22 cellular contexts compared by ENCODE assay signal in the genomic region with DNA sequence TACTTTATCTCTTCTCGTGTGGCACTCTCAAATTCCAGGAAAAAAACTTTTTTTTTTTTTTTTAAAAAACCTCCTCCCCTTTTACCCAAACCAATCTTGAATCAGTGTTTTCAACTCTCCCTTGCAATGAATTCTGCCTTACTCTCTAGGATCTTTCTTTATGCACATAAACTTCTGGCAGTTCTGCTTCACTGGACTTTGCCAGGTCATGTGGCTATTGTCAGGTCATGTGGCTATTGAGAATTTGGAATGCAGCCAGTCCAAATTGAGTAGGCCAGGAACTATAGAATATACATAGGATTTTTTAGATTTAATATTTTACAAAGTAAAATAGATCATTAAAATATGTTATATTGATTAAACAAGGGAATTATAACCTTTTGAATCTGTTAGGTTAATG.
DNase-seq lines count a peak whose midpoint lies in the region; ATAC-seq, FAIRE-seq and TF ChIP-seq lines count a peak whose summit lies in the region.
"Had no signal": no experiment of that assay in that cellular context is flagged by ENCODE, and none has a peak within 500 bp of the region (broad histone marks: within the 10 kb centered on the region; RNA-seq: fewer than 3 reads in every experiment).

No MANE protein-coding gene starts in this region.

- DNase-seq in OCI-M1 (lab: John Stamatoyannopoulos, UW) (peak; percentile 65), kidney tubule cell (ENCODE audit: low spot score) (peak; percentile 48), small intestine (peak; percentile 5), GF-D8 (lab: John Stamatoyannopoulos, UW) (no peak)
- DNase-seq: Caco-2, DMS 273 treated with DMSO at 0.1 percent for 48 hours, KBM-7, MM.1S, NCI-H1048, NCI-H1417 treated with DMSO at 0.1 percent for 48 hours, NCI-H187, NCI-H226, NCI-H510A treated with DMSO at 0.1 percent for 48 hours, NCI-H774 had no signal

- no peak for TF ChIP-seq EP300 in Ishikawa (IDR thresholded peaks at IDR 0.05; ENCODE audit: borderline replicate concordance)

- no peak overlapping the region for H3K4me3 ChIP-seq in small intestine (ENCODE audit: low read depth in 1 of 2, low read length in 2 of 2)
- H3K4me3 ChIP-seq: BLaER1 treated with 17β-estradiol and CSF1 and Interleukin-3, amounts not matched to agents 10 nM and 100 nM; SJSA1 had no signal

- H3K36me3 ChIP-seq in small intestine (ENCODE audit: control insufficient read depth in 2 of 2, insufficient read depth in 2 of 2, low read length in 2 of 2): no peaks in the 10 kb centered on the region
- H3K36me3 ChIP-seq: BLaER1 treated with 17β-estradiol and CSF1 and Interleukin-3, amounts not matched to agents 10 nM and 100 nM; SJSA1 had no signal

- TF ChIP-seq RAD21 in Ishikawa (IDR thresholded peaks at IDR 0.05; ENCODE audit: low read depth): no peak

- 33 to 57% (median 56%) methylated on average over 1 of the region's 1 CpG for WGBS in small intestine, 3 donors

- no peaks in the 10 kb centered on the region for H3K4me1 ChIP-seq in small intestine (ENCODE audit: control insufficient read depth in 2 of 2, insufficient read depth in 1 of 2, low read depth in 1 of 2, low read length in 1 of 2)
- H3K4me1 ChIP-seq: BLaER1 treated with 17β-estradiol and CSF1 and Interleukin-3, amounts not matched to agents 10 nM and 100 nM; SJSA1 had no signal

- ATAC-seq in GM21786 (IDR thresholded peaks at IDR 0.05; ENCODE audit: unreplicated experiment): no peak
- no peak for ATAC-seq in HG03571 (IDR thresholded peaks at IDR 0.05; ENCODE audit: unreplicated experiment)
- ATAC-seq: Right ventricle myocardium inferior had no signal

- H3K27ac ChIP-seq in small intestine (ENCODE audit: low read depth in 1 of 2, low read length in 1 of 2): no peak overlapping the region
- H3K27ac ChIP-seq: BLaER1 treated with 17β-estradiol and CSF1 and Interleukin-3, amounts not matched to agents 10 nM and 100 nM; SJSA1 had no signal

- no peaks in the 10 kb centered on the region for H3K27me3 ChIP-seq in small intestine (ENCODE audit: control insufficient read depth in 2 of 2, insufficient read depth in 2 of 2, low read length in 2 of 2)
- H3K27me3 ChIP-seq: BLaER1 treated with 17β-estradiol and CSF1 and Interleukin-3, amounts not matched to agents 10 nM and 100 nM; SJSA1 had no signal

- no peaks in the 10 kb centered on the region for H3K9me3 ChIP-seq in small intestine (ENCODE audit: control insufficient read depth, low read depth)
- H3K9me3 ChIP-seq: Caco-2, SJSA1 had no signal

- no peak for FAIRE-seq in small intestine (lab: Jason Lieb, UNC)
- FAIRE-seq: GM18507, GM19239 had no signal

TF ChIP-seq in Ishikawa, 13 proteins besides CTCF, POLR2A, EP300 and RAD21:
- TF ChIP-seq TEAD4 (IDR thresholded peaks at IDR 0.05) (no peak), NFIC (IDR thresholded peaks at IDR 0.05) (peak; percentile 42; the same call in 1 of the 2 replicates), FOXM1 (IDR thresholded peaks at IDR 0.05; ENCODE audit: borderline replicate concordance, low read depth) (no peak)
- TF ChIP-seq, protein P1, sequence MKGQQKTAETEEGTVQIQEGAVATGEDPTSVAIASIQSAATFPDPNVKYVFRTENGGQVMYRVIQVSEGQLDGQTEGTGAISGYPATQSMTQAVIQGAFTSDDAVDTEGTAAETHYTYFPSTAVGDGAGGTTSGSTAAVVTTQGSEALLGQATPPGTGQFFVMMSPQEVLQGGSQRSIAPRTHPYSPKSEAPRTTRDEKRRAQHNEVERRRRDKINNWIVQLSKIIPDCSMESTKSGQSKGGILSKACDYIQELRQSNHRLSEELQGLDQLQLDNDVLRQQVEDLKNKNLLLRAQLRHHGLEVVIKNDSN (IDR thresholded peaks at IDR 0.05): peak; percentile 88
